ENCODE assay signal across 8 cellular contexts in the genomic region with DNA sequence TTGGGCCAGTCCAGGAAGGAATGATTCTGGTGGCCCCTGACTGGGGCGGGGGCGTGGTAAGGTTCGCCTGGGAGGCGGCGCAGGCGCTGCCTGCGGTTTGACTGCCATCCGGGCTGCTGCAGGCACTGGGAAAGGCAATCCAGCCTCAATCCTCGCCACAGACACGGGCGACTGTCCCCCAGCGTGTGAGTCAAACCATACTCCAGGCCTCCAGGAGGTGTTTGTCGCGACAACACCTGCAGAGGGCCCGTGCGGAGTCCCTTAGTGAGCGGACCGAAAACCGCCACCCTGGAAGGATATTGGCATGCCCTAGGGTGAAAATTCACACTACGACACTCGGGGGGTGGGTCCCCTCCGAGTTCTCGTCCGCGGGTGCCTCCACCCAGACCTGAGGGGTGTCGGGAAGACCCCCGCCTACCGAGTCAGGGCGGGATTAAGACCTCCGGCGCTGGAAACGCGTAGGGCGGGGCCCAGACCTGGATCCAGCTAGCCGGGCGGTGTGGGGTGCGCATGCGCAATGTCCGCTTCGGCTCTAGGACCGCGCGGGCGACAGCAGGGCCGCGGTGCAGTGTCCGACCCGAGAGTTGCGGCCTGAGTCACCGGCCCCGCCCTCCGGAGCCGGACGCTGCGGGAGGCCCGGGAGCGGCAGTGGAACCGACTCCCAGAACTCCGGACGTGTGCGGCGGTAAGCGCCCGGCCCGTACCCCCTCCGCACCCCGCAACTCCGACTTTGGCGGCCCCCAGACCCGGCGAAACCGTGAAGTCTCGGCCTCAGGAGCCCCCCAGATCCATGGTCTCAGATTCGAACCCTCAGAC. TPM values are rescaled to one million over a fixed set of nuclear protein-coding genes. Genes with fewer than 3 reads are reported as not detected.
A peak's percentile ranks its signal among the peaks of the same experiment; 100 is the strongest.
DNase-seq lines count a peak whose midpoint lies in the region; FAIRE-seq and TF ChIP-seq lines count a peak whose summit lies in the region.

A gene (plus strand): TSS at position 594 of the 816 bp plus-strand sequence. CDS start 946 bp downstream, outside the sequence.

- H4K5ac ChIP-seq in H9 (ENCODE audit: insufficient read length, low read depth, low read length) = no peak within 1 kb of the TSS

- H3K4me3 Mint-ChIP-seq in H9 = peak within 1 kb of the TSS; percentile 96 to 99

- H3K27me3 ChIP-seq in H9 (ENCODE audit: insufficient read depth, low read length) = no peaks in the 10 kb centered on the region
- H3K27me3 ChIP-seq in MG63 = no peaks in the 10 kb centered on the region
- H3K27me3 ChIP-seq in neuronal stem cell (ENCODE audit: control insufficient read depth in 3 of 3, insufficient read depth in 3 of 3, low read depth in 1 of 3, low read length in 3 of 3) = no peaks in the 10 kb centered on the region

- H3K79me1 ChIP-seq in H9 (ENCODE audit: insufficient read depth, low read depth, low read length, poor library complexity, severe bottlenecking) = no peaks in the 10 kb centered on the region
- H3K79me1 ChIP-seq in neuronal stem cell (ENCODE audit: low read depth, low read length) = peaks cover 12% of the 10 kb centered on the region

- H3K79me2 ChIP-seq in H9 (ENCODE audit: insufficient read depth, low read length) = no peaks in the 10 kb centered on the region

- H3K4me1 Mint-ChIP-seq in H9 = peaks cover 15 to 21% of the 10 kb centered on the region in 2 experiments

- H3K4ac ChIP-seq in H9 (ENCODE audit: low read depth, low read length) = no peak within 1 kb of the TSS
- peak within 1 kb of the TSS; percentile 19 for H3K4ac ChIP-seq in neuronal stem cell (ENCODE audit: low read length)

- H3K27ac Mint-ChIP-seq in H9 = peak within 1 kb of the TSS; percentile 96 to 99 (median 98)

- peak; percentile 77 for FAIRE-seq in G401.6 (lab: Jason Lieb, UNC)

- H3K9me3 ChIP-seq in H9 (ENCODE audit: control insufficient read depth, low read depth, low read length) (no peaks in the 10 kb centered on the region), MG63 (no peaks in the 10 kb centered on the region), neuronal stem cell (replicated peaks in 1 of 2; ENCODE audit: control insufficient read depth in 2 of 2, insufficient read depth in 1 of 2, low read depth in 1 of 2, low read length in 2 of 2) (no peaks in the 10 kb centered on the region)

- H4K8ac ChIP-seq in H9 (replicated peaks; ENCODE audit: insufficient read length, low read depth, low read length) (no peak within 1 kb of the TSS), neuronal stem cell (ENCODE audit: low read depth, low read length) (no peak within 1 kb of the TSS)

- H3K36me3 ChIP-seq in MG63 (peaks cover 36% of the 10 kb centered on the region), neuronal stem cell (replicated peaks in 1 of 2; ENCODE audit: control insufficient read depth in 2 of 2, insufficient read depth in 2 of 2, low read length in 2 of 2) (peaks cover 15 to 29% of the 10 kb centered on the region in 2 donors)

- H3K23ac ChIP-seq in H9 (ENCODE audit: insufficient read length, low read depth, low read length) (no peak within 1 kb of the TSS), neuronal stem cell (ENCODE audit: low read depth, low read length, poor library complexity) (peak within 1 kb of the TSS; percentile 86)

- peak within 1 kb of the TSS; percentile 100 for H3K4me3 ChIP-seq in MG63
- peak within 1 kb of the TSS; percentile 85 to 100 for H3K4me3 ChIP-seq in foreskin fibroblast (ENCODE audit: low read depth in 1 of 2, low read length in 2 of 2)
- H3K4me3 ChIP-seq in neuronal stem cell (ENCODE audit: low read length in 2 of 2) = peak within 1 kb of the TSS; percentile 81 to 93

- H3K27ac ChIP-seq in H9 (ENCODE audit: insufficient read length, low read depth, low read length) = no peak within 1 kb of the TSS
- H3K27ac ChIP-seq in neuronal stem cell (replicated peaks; ENCODE audit: low read length) = peak within 1 kb of the TSS; percentile 81

- H2BK20ac ChIP-seq in H9 (ENCODE audit: low read depth, low read length, poor library complexity, severe bottlenecking) = no peak within 1 kb of the TSS

- H3T11ph ChIP-seq in H9 (ENCODE audit: low read length) = no peak within 1 kb of the TSS

- H3K4me2 ChIP-seq in H9 (ENCODE audit: insufficient read depth, insufficient read length, low read length) (peak within 1 kb of the TSS; percentile 81), neuronal stem cell (ENCODE audit: insufficient read depth, low read length, poor library complexity, severe bottlenecking) (peak within 1 kb of the TSS; percentile 99)

- peak; percentile 98 for DNase-seq in H9
- DNase-seq in MG63 = peak; percentile 98
- peak; percentile 86 for DNase-seq in SHP77 treated with DMSO at 0.1 percent for 48 hours (lab: John Stamatoyannopoulos, UW)
- DNase-seq in activated gamma-delta T cell (lab: John Stamatoyannopoulos, UW) = peak; percentile 83
- DNase-seq in foreskin fibroblast = peak; percentile 94 to 99
- peak; percentile 97 for DNase-seq in neuronal stem cell (ENCODE audit: low spot score)

- H2AK5ac ChIP-seq in H9 (ENCODE audit: insufficient read length, low read length) (no peak within 1 kb of the TSS), neuronal stem cell (ENCODE audit: low read depth, low read length) (peak within 1 kb of the TSS; percentile 41)

- no peak within 1 kb of the TSS for H2BK120ac ChIP-seq in H9 (ENCODE audit: low read depth, low read length, poor library complexity, severe bottlenecking)
- peak within 1 kb of the TSS; percentile 28 for H2BK120ac ChIP-seq in neuronal stem cell (ENCODE audit: low read depth, low read length)

- H3K27me3 Mint-ChIP-seq in H9 (ENCODE audit: low read depth) = peaks cover 2% of the 10 kb centered on the region; the same call in 1 of the 2 replicates

- H3K23me2 ChIP-seq in H9 (ENCODE audit: insufficient read length, low read depth, low read length, poor library complexity, severe bottlenecking) = peaks cover 4% of the 10 kb centered on the region

- H3K4me1 ChIP-seq in H9 (ENCODE audit: insufficient read depth, low read length) (no peaks in the 10 kb centered on the region), neuronal stem cell (ENCODE audit: control insufficient read depth in 2 of 2, insufficient read depth in 1 of 2, low read depth in 1 of 2, low read length in 2 of 2) (peaks cover 2 to 10% of the 10 kb centered on the region in 2 donors)

- H2BK15ac ChIP-seq in H9 (ENCODE audit: low read depth, low read length) (no peak within 1 kb of the TSS), neuronal stem cell (ENCODE audit: low read length) (peak within 1 kb of the TSS; percentile 88)

- TF ChIP-seq CTCF in H9 (conservative IDR thresholded peaks at IDR 0.05) = peak; percentile 42; the same call in 2 of the 3 replicates
- no peak for TF ChIP-seq CTCF in foreskin fibroblast (IDR thresholded peaks at IDR 0.05; ENCODE audit: low read depth, low read length)
- no peak for TF ChIP-seq CTCF in subcutaneous adipose tissue (IDR thresholded peaks at IDR 0.05; ENCODE audit: low read depth)

- peak within 1 kb of the TSS; percentile 73 for H3K18ac ChIP-seq in H9 (ENCODE audit: insufficient read length, low read depth, low read length)
- H3K18ac ChIP-seq in neuronal stem cell (ENCODE audit: low read length) = peak within 1 kb of the TSS; percentile 98

- H2BK12ac ChIP-seq in H9 (ENCODE audit: insufficient read length, low read depth, low read length) (no peak within 1 kb of the TSS), neuronal stem cell (ENCODE audit: low read length) (peak within 1 kb of the TSS; percentile 81)

- H3K9me3 Mint-ChIP-seq in H9 = no peaks in the 10 kb centered on the region; a peak in 2 of 5 replicates

- H3K14ac ChIP-seq in H9 (ENCODE audit: insufficient read depth, low read length) (peak within 1 kb of the TSS; percentile 83), neuronal stem cell (ENCODE audit: low read length) (peak within 1 kb of the TSS; percentile 95)

- H4K20me1 ChIP-seq in H9 (ENCODE audit: control insufficient read depth, insufficient read depth, insufficient read length) = no peaks in the 10 kb centered on the region

- H3K56ac ChIP-seq in H9 (ENCODE audit: insufficient read length, low read depth, low read length) = no peak within 1 kb of the TSS

- H2BK5ac ChIP-seq in H9 (ENCODE audit: insufficient read length, low read length) (no peak within 1 kb of the TSS), neuronal stem cell (ENCODE audit: low read length) (peak within 1 kb of the TSS; percentile 93)

- H2AFZ ChIP-seq in H9 (ENCODE audit: low read length) (no peak within 1 kb of the TSS), neuronal stem cell (ENCODE audit: low read length) (peak within 1 kb of the TSS; percentile 97)

- peak within 1 kb of the TSS; percentile 87 for H3K9ac ChIP-seq in H9 (ENCODE audit: extremely low read depth, insufficient read length, low read length)
- H3K9ac ChIP-seq in neuronal stem cell (ENCODE audit: low read depth, low read length, poor library complexity) = peak within 1 kb of the TSS; percentile 92

- H4K91ac ChIP-seq in H9 (ENCODE audit: insufficient read length, low read depth, low read length) (no peak within 1 kb of the TSS), neuronal stem cell (ENCODE audit: low read depth, low read length, poor library complexity) (no peak within 1 kb of the TSS)

- WGBS in H9 (ENCODE audit: extremely low coverage, insufficient read length, low lambda C conversion rate) = no CpG with 5 or more reads among the region's 74 CpGs
- no CpG with 5 or more reads among the region's 74 CpGs for WGBS in neuronal stem cell (ENCODE audit: extremely low coverage in 2 of 2, insufficient read length in 2 of 2, insufficient replicate concordance in 1 of 2), 2 donors

- H3K36me3 Mint-ChIP-seq in H9 (ENCODE audit: insufficient read depth in 1 of 3, low read depth in 3 of 3) = peaks cover 16 to 27% (median 26%) of the 10 kb centered on the region in 3 experiments; a peak in 6 of 7 replicates

RNA-seq across cellular contexts. Expression of the gene that starts here (rescaled TPM):
- total RNA-seq in H9 (2021) (379 and 399 TPM in 2 replicates), subcutaneous adipose tissue (100 to 1,000 TPM; 211 to 331 (median 247) TPM)
- total RNA-seq in MG63 (2014; rRNA removed; shearing (Covaris generic); ENCODE audit: low replicate concordance) = 415 and 505 TPM in 2 replicates
- polyA plus RNA-seq in neuronal stem cell (2013, experiment 1 of 2) = 305 TPM
- 308 TPM for polyA plus RNA-seq in neuronal stem cell (2013, experiment 2 of 2)
